Comparison of ENCODE assay signal across 20 cellular contexts in genomic region chr6:169086020-169086419, GRCh38.
"Had no signal": no experiment of that assay in that cellular context is flagged by ENCODE, and none has a peak within 500 bp of the region (broad histone marks: within the 10 kb centered on the region; RNA-seq: fewer than 3 reads in every experiment).

No MANE protein-coding gene starts in this region.

- H3K4me1 ChIP-seq: upper lobe of left lung had no signal

- H3K27ac ChIP-seq: cardiac muscle cell had no signal

- H3K36me3 ChIP-seq: cardiac muscle cell, upper lobe of left lung had no signal

- DNase-seq: activated CD4-positive, alpha-beta T cell treated with anti-CD3 and anti-CD28 coated beads, Interleukin-2, amount 10 ng/mL, durations not matched to agents 24 days and 14 days; activated CD8-positive, alpha-beta T cell treated with anti-CD3 and anti-CD28 coated beads, Interleukin-2, amount 10 ng/mL, durations not matched to agents 7 days and 5 days; activated naive CD4-positive, alpha-beta T cell treated with anti-CD3 and anti-CD28 coated beads for 36 hours; activated naive CD8-positive, alpha-beta T cell treated with anti-CD3 and anti-CD28 coated beads, Interleukin-2, amount 50 U/mL, for 24 hours; activated T-cell treated with anti-CD3 and anti-CD28 coated beads, Interleukin-2, amount 50 U/mL, for 24 hours; aorta; effector memory CD4-positive, alpha-beta T cell; foreskin fibroblast; glutamatergic neuron; hippocampal formation; occipital lobe; retina; stimulated activated CD4-positive, alpha-beta T cell treated with anti-CD3 and anti-CD28 coated beads, Interleukin-2, amount 100 ng/mL, for 24 hours; stimulated activated naive CD8-positive, alpha-beta T cell treated with anti-CD3 and anti-CD28 coated beads, Interleukin-15, Interleukin-2, amounts not matched to agents 100 U/mL and 50 U/mL, for 24 hours; T1000; upper lobe of left lung had no signal

- H3K27me3 ChIP-seq: cardiac muscle cell, upper lobe of left lung had no signal

- H3K4me3 ChIP-seq: cardiac muscle cell, upper lobe of left lung had no signal

- ATAC-seq: activated CD8-positive, alpha-beta T cell treated with anti-CD3 and anti-CD28 coated beads, Interleukin-2, amount 10 ng/mL, durations not matched to agents 7 days and 5 days; activated naive CD8-positive, alpha-beta T cell treated with anti-CD3 and anti-CD28 coated beads, Interleukin-2, amount 50 U/mL, for 24 hours; left lobe of liver; stimulated activated naive CD8-positive, alpha-beta T cell treated with anti-CD3 and anti-CD28 coated beads, Interleukin-15, Interleukin-2, amounts not matched to agents 100 U/mL and 50 U/mL, for 24 hours had no signal

- FAIRE-seq: endothelial cell of umbilical vein, islet of Langerhans had no signal
